ENCODE assay signal across 1 cellular context in the genomic region with DNA sequence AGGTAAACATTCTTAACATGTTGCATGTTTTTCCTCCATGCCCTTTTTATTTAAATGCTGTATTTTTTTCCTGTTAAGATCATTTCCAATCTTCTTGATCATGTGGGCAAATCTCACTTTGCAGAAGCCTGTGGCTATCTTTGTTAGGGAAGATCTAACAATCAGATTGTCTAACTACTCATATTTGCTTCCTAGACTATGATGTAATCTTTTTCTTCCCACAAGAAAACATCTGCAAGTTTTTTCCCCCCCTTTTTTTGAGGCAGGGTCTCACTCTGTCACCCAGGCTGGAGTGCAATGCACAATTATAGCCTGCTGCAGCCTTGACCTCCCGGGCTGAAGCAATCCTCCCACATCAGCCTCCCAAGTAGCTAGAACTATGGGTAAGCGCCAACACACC.
TF ChIP-seq lines count a peak whose summit lies in the region.

No MANE protein-coding gene starts in this region.

TF ChIP-seq in HEK293, 187 proteins besides CTCF, POLR2A, EP300 and RAD21 (continued from another document):
- TF ChIP-seq, protein P1, sequence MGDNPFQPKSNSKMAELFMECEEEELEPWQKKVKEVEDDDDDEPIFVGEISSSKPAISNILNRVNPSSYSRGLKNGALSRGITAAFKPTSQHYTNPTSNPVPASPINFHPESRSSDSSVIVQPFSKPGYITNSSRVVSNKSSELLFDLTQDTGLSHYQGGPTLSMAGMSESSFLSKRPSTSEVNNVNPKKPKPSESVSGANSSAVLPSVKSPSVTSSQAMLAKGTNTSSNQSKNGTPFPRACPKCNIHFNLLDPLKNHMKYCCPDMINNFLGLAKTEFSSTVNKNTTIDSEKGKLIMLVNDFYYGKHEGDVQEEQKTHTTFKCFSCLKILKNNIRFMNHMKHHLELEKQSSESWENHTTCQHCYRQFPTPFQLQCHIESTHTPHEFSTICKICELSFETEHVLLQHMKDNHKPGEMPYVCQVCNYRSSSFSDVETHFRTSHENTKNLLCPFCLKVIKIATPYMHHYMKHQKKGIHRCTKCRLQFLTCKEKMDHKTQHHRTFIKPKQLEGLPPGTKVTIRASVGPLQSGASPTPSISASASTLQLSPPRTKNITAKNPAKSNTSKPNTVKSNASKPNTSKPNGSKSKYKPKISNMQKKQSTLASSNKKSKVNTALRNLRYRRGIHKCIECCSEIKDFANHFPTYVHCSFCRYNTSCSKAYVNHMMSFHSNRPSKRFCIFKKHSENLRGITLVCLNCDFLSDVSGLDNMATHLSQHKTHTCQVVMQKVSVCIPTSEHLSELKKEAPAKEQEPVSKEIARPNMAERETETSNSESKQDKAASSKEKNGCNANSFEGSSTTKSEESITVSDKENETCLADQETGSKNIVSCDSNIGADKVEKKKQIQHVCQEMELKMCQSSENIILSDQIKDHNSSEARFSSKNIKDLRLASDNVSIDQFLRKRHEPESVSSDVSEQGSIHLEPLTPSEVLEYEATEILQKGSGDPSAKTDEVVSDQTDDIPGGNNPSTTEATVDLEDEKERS (tag by site-specific recombination; IDR thresholded peaks at IDR 0.05): no peak
- no peak for TF ChIP-seq PRDM1 (tag by site-specific recombination; IDR thresholded peaks at IDR 0.05)
- no peak for TF ChIP-seq ZNF76 (tag by site-specific recombination; IDR thresholded peaks at IDR 0.05; ENCODE audit: borderline replicate concordance, low read depth)
- no peak for TF ChIP-seq ZNF138 (tag by site-specific recombination; IDR thresholded peaks at IDR 0.05; ENCODE audit: borderline replicate concordance)
- TF ChIP-seq ZNF202 (tag by site-specific recombination; IDR thresholded peaks at IDR 0.05; ENCODE audit: borderline replicate concordance): no peak
- TF ChIP-seq, protein P2, sequence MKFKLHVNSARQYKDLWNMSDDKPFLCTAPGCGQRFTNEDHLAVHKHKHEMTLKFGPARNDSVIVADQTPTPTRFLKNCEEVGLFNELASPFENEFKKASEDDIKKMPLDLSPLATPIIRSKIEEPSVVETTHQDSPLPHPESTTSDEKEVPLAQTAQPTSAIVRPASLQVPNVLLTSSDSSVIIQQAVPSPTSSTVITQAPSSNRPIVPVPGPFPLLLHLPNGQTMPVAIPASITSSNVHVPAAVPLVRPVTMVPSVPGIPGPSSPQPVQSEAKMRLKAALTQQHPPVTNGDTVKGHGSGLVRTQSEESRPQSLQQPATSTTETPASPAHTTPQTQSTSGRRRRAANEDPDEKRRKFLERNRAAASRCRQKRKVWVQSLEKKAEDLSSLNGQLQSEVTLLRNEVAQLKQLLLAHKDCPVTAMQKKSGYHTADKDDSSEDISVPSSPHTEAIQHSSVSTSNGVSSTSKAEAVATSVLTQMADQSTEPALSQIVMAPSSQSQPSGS (tag by site-specific recombination; IDR thresholded peaks at IDR 0.05; ENCODE audit: low read depth): peak; percentile 27; the same call in 1 of the 2 replicates
- TF ChIP-seq, protein P3, sequence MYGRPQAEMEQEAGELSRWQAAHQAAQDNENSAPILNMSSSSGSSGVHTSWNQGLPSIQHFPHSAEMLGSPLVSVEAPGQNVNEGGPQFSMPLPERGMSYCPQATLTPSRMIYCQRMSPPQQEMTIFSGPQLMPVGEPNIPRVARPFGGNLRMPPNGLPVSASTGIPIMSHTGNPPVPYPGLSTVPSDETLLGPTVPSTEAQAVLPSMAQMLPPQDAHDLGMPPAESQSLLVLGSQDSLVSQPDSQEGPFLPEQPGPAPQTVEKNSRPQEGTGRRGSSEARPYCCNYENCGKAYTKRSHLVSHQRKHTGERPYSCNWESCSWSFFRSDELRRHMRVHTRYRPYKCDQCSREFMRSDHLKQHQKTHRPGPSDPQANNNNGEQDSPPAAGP (tag by site-specific recombination; IDR thresholded peaks at IDR 0.05): no peak
- TF ChIP-seq, protein P4, sequence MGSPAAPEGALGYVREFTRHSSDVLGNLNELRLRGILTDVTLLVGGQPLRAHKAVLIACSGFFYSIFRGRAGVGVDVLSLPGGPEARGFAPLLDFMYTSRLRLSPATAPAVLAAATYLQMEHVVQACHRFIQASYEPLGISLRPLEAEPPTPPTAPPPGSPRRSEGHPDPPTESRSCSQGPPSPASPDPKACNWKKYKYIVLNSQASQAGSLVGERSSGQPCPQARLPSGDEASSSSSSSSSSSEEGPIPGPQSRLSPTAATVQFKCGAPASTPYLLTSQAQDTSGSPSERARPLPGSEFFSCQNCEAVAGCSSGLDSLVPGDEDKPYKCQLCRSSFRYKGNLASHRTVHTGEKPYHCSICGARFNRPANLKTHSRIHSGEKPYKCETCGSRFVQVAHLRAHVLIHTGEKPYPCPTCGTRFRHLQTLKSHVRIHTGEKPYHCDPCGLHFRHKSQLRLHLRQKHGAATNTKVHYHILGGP (tag by site-specific recombination; IDR thresholded peaks at IDR 0.05): no peak
- TF ChIP-seq ZNF558 (tag by site-specific recombination; IDR thresholded peaks at IDR 0.05): no peak
- no peak for TF ChIP-seq ZNF239 (tag by site-specific recombination; IDR thresholded peaks at IDR 0.05)
- TF ChIP-seq ZNF548 (tag by site-specific recombination; IDR thresholded peaks at IDR 0.05): no peak
